ENCODE assay signal across 10 cellular contexts in the genomic region with DNA sequence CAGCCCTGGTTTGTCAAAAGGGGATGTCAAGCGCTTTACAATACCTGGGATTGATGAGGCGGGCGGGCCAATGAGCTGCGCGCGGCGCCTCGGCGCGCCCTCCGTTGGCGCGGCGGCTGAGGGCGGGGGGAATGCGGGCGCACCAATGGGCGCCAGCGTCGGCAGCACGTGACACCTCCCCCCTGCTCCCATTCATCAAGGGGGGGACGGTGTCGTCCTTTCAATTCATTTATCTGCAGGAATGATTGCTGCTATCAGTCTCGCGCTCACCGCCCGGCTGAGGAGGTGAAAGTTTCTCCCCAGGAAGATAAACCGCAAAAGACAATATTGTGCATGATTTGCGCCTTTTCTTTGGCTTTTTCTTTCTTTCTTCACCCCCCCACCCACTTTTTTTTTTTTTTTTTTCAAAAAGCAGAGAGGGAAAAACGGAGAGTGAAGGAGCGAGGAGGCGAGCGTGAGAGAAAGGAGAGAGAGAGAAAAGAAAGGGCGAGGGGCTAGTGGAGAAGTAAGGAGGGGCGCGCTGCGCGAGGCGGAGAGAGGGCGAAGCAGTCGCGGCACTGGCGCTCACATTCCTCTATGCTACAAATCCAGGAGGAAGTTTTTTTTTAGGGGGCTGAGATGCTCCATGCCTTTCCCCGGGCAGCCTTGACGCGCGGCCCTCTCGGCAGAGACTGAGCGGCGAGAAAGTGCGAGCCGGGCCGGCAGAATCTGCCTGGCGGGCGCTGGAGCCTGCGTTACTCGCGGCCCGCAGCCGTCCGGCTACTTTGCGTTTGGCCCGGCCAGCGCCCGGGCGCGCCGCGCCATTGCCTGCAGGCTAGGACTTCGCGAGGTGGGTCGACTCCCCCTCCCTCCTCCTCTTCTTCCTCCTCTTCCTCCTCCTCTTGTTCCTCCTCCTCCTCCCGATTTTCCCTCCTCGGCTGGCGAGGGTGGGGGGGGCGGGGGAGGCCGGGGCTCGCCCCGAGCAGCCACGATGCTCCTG. TPM values are rescaled to one million over a fixed set of nuclear protein-coding genes. Genes with fewer than 3 reads are reported as not detected.
DNase-seq lines count a peak whose midpoint lies in the region; ATAC-seq and TF ChIP-seq lines count a peak whose summit lies in the region.
"Had no signal": no experiment of that assay in that cellular context is flagged by ENCODE, and none has a peak within 500 bp of the region (broad histone marks: within the 10 kb centered on the region; RNA-seq: fewer than 3 reads in every experiment).

A gene (plus strand): TSS at position 223 of the 979 bp plus-strand sequence. CDS start 748 bp downstream, at position 971.

- peak within 1 kb of the TSS; percentile 82 for H3K27ac Mint-ChIP-seq in T-helper 1 cell treated with Interleukin-12 subunit alpha and Interleukin-12 subunit beta and Interleukin-4 antibody, amounts not matched to agents 30 μg/mL and 1 μg/mL, for 36 hours
- H3K27ac Mint-ChIP-seq in activated T-helper 1 cell treated with anti-CD3 and anti-CD28 coated beads, Interleukin-12 subunit alpha, Interleukin-12 subunit beta, Interleukin-2, Interleukin-4 antibody, amounts not matched to agents 30 ng/mL and 10 ng/mL and 1 ng/mL, durations not matched to agents 14 hours and 24 hours and 36 hours = peak within 1 kb of the TSS; percentile 92
- peak within 1 kb of the TSS; percentile 71 for H3K27ac Mint-ChIP-seq in stimulated activated effector memory CD8-positive, alpha-beta T cell treated with anti-CD3 and anti-CD28 coated beads, Interleukin-12 subunit alpha, Interleukin-12 subunit beta, amount 100 ng/mL, for 72 hours

- intact Hi-C loops in activated T-helper 1 cell treated with anti-CD3 and anti-CD28 coated beads, Interleukin-12 subunit alpha, Interleukin-12 subunit beta, Interleukin-2, Interleukin-4 antibody, amounts not matched to agents 30 ng/mL and 10 ng/mL and 1 ng/mL, durations not matched to agents 14 hours and 24 hours and 36 hours (cut with micrococcal nuclease) = loop anchor here (1.0 kb wide), 1 partner anchor 18 kb away; no protein-coding TSS in a partner anchor

- H3K4me1 Mint-ChIP-seq in T-helper 1 cell treated with Interleukin-12 subunit alpha and Interleukin-12 subunit beta and Interleukin-4 antibody, amounts not matched to agents 30 μg/mL and 1 μg/mL, for 36 hours (ENCODE audit: low read depth) = peaks cover 13% of the 10 kb centered on the region
- peaks cover 6% of the 10 kb centered on the region for H3K4me1 Mint-ChIP-seq in activated T-helper 1 cell treated with anti-CD3 and anti-CD28 coated beads, Interleukin-12 subunit alpha, Interleukin-12 subunit beta, Interleukin-2, Interleukin-4 antibody, amounts not matched to agents 30 ng/mL and 10 ng/mL and 1 ng/mL, durations not matched to agents 14 hours and 24 hours and 36 hours (ENCODE audit: low read depth)
- peaks cover 40% of the 10 kb centered on the region for H3K4me1 Mint-ChIP-seq in stimulated activated effector memory CD8-positive, alpha-beta T cell treated with anti-CD3 and anti-CD28 coated beads, Interleukin-12 subunit alpha, Interleukin-12 subunit beta, amount 100 ng/mL, for 72 hours

- no peak for DNase-seq in T-helper 1 cell
- no peak for DNase-seq in activated T-helper 1 cell treated with anti-CD3 and anti-CD28 coated beads, Interleukin-12 subunit alpha, Interleukin-12 subunit beta, Interleukin-2, Interleukin-4 antibody, amounts not matched to agents 30 ng/mL and 10 ng/mL and 1 ng/mL, durations not matched to agents 14 hours and 24 hours and 36 hours (ENCODE audit: low spot score)
- DNase-seq in iPS-NIHi7 (ENCODE audit: extremely low spot score) = peak; percentile 67
- no peak for DNase-seq in stimulated activated effector memory CD8-positive, alpha-beta T cell treated with anti-CD3 and anti-CD28 coated beads, Interleukin-12 subunit alpha, Interleukin-12 subunit beta, amount 100 ng/mL, for 72 hours (ENCODE audit: low spot score in 2 of 2)
- DNase-seq in RWPE1 (ENCODE audit: low spot score) = no peak

- H3K4me3 Mint-ChIP-seq in T-helper 1 cell treated with Interleukin-12 subunit alpha and Interleukin-12 subunit beta and Interleukin-4 antibody, amounts not matched to agents 30 μg/mL and 1 μg/mL, for 36 hours = peak within 1 kb of the TSS; percentile 47
- peak within 1 kb of the TSS; percentile 51 for H3K4me3 Mint-ChIP-seq in activated T-helper 1 cell treated with anti-CD3 and anti-CD28 coated beads, Interleukin-12 subunit alpha, Interleukin-12 subunit beta, Interleukin-2, Interleukin-4 antibody, amounts not matched to agents 30 ng/mL and 10 ng/mL and 1 ng/mL, durations not matched to agents 14 hours and 24 hours and 36 hours
- H3K4me3 Mint-ChIP-seq in stimulated activated effector memory CD8-positive, alpha-beta T cell treated with anti-CD3 and anti-CD28 coated beads, Interleukin-12 subunit alpha, Interleukin-12 subunit beta, amount 100 ng/mL, for 72 hours = peak within 1 kb of the TSS; percentile 34

- peaks cover 13% of the 10 kb centered on the region for H3K36me3 Mint-ChIP-seq in T-helper 1 cell treated with Interleukin-12 subunit alpha and Interleukin-12 subunit beta and Interleukin-4 antibody, amounts not matched to agents 30 μg/mL and 1 μg/mL, for 36 hours (ENCODE audit: low read depth)
- H3K36me3 Mint-ChIP-seq in activated T-helper 1 cell treated with anti-CD3 and anti-CD28 coated beads, Interleukin-12 subunit alpha, Interleukin-12 subunit beta, Interleukin-2, Interleukin-4 antibody, amounts not matched to agents 30 ng/mL and 10 ng/mL and 1 ng/mL, durations not matched to agents 14 hours and 24 hours and 36 hours (ENCODE audit: low read depth) = peaks cover 5% of the 10 kb centered on the region
- H3K36me3 Mint-ChIP-seq in stimulated activated effector memory CD8-positive, alpha-beta T cell treated with anti-CD3 and anti-CD28 coated beads, Interleukin-12 subunit alpha, Interleukin-12 subunit beta, amount 100 ng/mL, for 72 hours = peaks cover 30% of the 10 kb centered on the region

- H3K27ac ChIP-seq in RWPE1 = no peak within 1 kb of the TSS
- H3K27ac ChIP-seq: 22Rv1 had no signal

- H3K9me3 Mint-ChIP-seq in T-helper 1 cell treated with Interleukin-12 subunit alpha and Interleukin-12 subunit beta and Interleukin-4 antibody, amounts not matched to agents 30 μg/mL and 1 μg/mL, for 36 hours = peaks cover 18% of the 10 kb centered on the region
- peaks cover 19% of the 10 kb centered on the region for H3K9me3 Mint-ChIP-seq in activated T-helper 1 cell treated with anti-CD3 and anti-CD28 coated beads, Interleukin-12 subunit alpha, Interleukin-12 subunit beta, Interleukin-2, Interleukin-4 antibody, amounts not matched to agents 30 ng/mL and 10 ng/mL and 1 ng/mL, durations not matched to agents 14 hours and 24 hours and 36 hours
- H3K9me3 Mint-ChIP-seq in stimulated activated effector memory CD8-positive, alpha-beta T cell treated with anti-CD3 and anti-CD28 coated beads, Interleukin-12 subunit alpha, Interleukin-12 subunit beta, amount 100 ng/mL, for 72 hours = peaks cover 14% of the 10 kb centered on the region

- POLR2A ChIA-PET in RWPE1 (lab: Yijun Ruan, JAX; ENCODE audit: low non-redundant PET) = no interaction called here

- peaks cover 86% of the 10 kb centered on the region for H3K27me3 Mint-ChIP-seq in T-helper 1 cell treated with Interleukin-12 subunit alpha and Interleukin-12 subunit beta and Interleukin-4 antibody, amounts not matched to agents 30 μg/mL and 1 μg/mL, for 36 hours (ENCODE audit: low read depth)
- peaks cover 74% of the 10 kb centered on the region for H3K27me3 Mint-ChIP-seq in activated T-helper 1 cell treated with anti-CD3 and anti-CD28 coated beads, Interleukin-12 subunit alpha, Interleukin-12 subunit beta, Interleukin-2, Interleukin-4 antibody, amounts not matched to agents 30 ng/mL and 10 ng/mL and 1 ng/mL, durations not matched to agents 14 hours and 24 hours and 36 hours (ENCODE audit: insufficient read depth)

- no peak for TF ChIP-seq CTCF in RWPE1 (conservative IDR thresholded peaks at IDR 0.05; ENCODE audit: low read depth)

- no peak for ATAC-seq in stimulated activated effector memory CD8-positive, alpha-beta T cell treated with anti-CD3 and anti-CD28 coated beads, Interleukin-12 subunit alpha, Interleukin-12 subunit beta, amount 100 ng/mL, for 72 hours
- ATAC-seq in GM21447 (IDR thresholded peaks at IDR 0.05; ENCODE audit: unreplicated experiment) = no peak
- ATAC-seq in GM19397 (IDR thresholded peaks at IDR 0.05; ENCODE audit: unreplicated experiment) = no peak
- ATAC-seq: Panc1 had no signal

- CTCF ChIA-PET in RWPE1 (lab: Yijun Ruan, JAX) = no interaction called here

RNA-seq across cellular contexts. Expression of the gene that starts here (rescaled TPM):
- not detected in 2 replicates for total RNA-seq in activated T-helper 1 cell treated with anti-CD3 and anti-CD28 coated beads, Interleukin-12 subunit alpha, Interleukin-12 subunit beta, Interleukin-2, Interleukin-4 antibody, amounts not matched to agents 30 ng/mL and 10 ng/mL and 1 ng/mL, durations not matched to agents 14 hours and 24 hours and 36 hours
